Comparison of ENCODE assay signal across 9 cellular contexts in the genomic region with DNA sequence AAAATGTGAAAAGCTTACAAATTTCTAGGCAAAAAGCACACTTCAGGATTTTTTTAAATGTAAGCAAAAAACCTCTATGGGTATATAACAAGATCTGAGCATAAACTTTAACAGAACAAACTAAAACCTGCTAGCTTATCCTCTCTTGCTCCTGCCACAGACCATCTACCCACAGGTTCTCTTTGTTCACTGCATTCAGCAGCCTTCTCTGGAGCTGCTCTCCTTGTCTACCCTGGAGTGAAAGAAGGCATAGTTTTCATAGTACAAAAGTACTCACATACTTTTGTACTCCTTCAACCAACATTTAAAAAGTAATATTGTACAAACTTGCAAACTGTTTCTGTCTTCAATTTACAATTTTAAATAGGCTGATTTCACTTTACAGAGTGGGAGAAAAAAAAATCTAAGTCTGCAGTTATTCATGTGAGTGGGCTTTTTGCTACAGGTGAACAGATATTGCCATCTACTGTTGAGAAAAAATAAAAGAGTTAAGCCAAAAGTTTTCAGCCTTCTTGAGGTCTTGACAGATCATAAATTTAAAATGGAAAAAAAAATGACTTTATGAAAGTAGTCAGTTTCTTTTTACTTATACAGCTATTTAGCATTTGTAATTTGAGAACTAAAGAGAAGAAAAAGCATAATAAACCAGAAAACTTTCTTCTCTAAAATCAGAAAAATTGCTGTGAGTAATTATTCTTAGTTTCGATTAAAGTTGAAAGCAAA. TPM values are rescaled to one million over a fixed set of nuclear protein-coding genes. Genes with fewer than 3 reads are reported as not detected.
DNase-seq lines count a peak whose midpoint lies in the region; ATAC-seq and TF ChIP-seq lines count a peak whose summit lies in the region.
"Had no signal": no experiment of that assay in that cellular context is flagged by ENCODE, and none has a peak within 500 bp of the region (broad histone marks: within the 10 kb centered on the region; RNA-seq: fewer than 3 reads in every experiment).

No MANE protein-coding gene starts in this region.

- H3K36me3 ChIP-seq in MM.1S (replicated peaks; ENCODE audit: insufficient read depth, low read length) = no peaks in the 10 kb centered on the region
- no peaks in the 10 kb centered on the region for H3K36me3 ChIP-seq in mammary epithelial cell (ENCODE audit: insufficient read depth, low read length)
- no peaks in the 10 kb centered on the region for H3K36me3 ChIP-seq in neuron (ENCODE audit: insufficient read depth, low read length)

- CTCF ChIA-PET in mammary epithelial cell (lab: Charles Lee; ENCODE audit: low non-redundant PET) = no interaction called here
- CTCF ChIA-PET in activated naive CD4-positive, alpha-beta T cell treated with anti-CD3 and anti-CD28 coated beads, Interleukin-2, amount 10 ng/mL, durations not matched to agents 7 days and 5 days (lab: Charles Lee) = interaction anchor here (1.0 to 2.4 kb wide), 3 partner anchors 74 to 595 kb away, joined by 3 to 11 read pairs (median 6); no protein-coding TSS in a partner anchor

- H3K9ac ChIP-seq in MM.1S (ENCODE audit: low read length) = no peak overlapping the region
- no peak overlapping the region for H3K9ac ChIP-seq in mammary epithelial cell (ENCODE audit: insufficient read depth, low read length)

- H3K4me1 Mint-ChIP-seq in activated naive CD4-positive, alpha-beta T cell treated with anti-CD3 and anti-CD28 coated beads, Interleukin-2, amount 10 ng/mL, durations not matched to agents 7 days and 5 days = peaks cover 7% of the 10 kb centered on the region

- DNase-seq in G401 (ENCODE audit: low spot score) = peak; percentile 30
- DNase-seq in MM.1S = no peak
- DNase-seq in mammary epithelial cell = peak; percentile 13
- DNase-seq in posterior cingulate gyrus = no peak
- DNase-seq in activated naive CD4-positive, alpha-beta T cell treated with anti-CD3 and anti-CD28 coated beads, Interleukin-2, amount 10 ng/mL, durations not matched to agents 7 days and 5 days = no peak
- DNase-seq in stimulated activated naive CD4-positive, alpha-beta T cell treated with Interleukin-2 at 50 U/mL for 16 hours (lab: John Stamatoyannopoulos, UW) = no peak
- DNase-seq: activated gamma-delta T cell had no signal

- BruUV-seq in mammary epithelial cell (replicated peaks; lab: Mats Ljungman, UMichigan) = no TSS peak

- H3K9me3 Mint-ChIP-seq in activated naive CD4-positive, alpha-beta T cell treated with anti-CD3 and anti-CD28 coated beads, Interleukin-2, amount 10 ng/mL, durations not matched to agents 7 days and 5 days = no peaks in the 10 kb centered on the region

- H3K79me2 ChIP-seq in MM.1S (ENCODE audit: low read length) (no peaks in the 10 kb centered on the region), mammary epithelial cell (ENCODE audit: insufficient read depth, low read length) (no peaks in the 10 kb centered on the region)

- in situ Hi-C loops in G401 (cut with HindIII; ENCODE audit: low sequenced_read_pairs) (no loop called here), mammary epithelial cell (cut with MboI; ENCODE audit: low sequenced_read_pairs in 2 of 2) (no loop called here)

- no peak for ATAC-seq in HG03095 (IDR thresholded peaks at IDR 0.05; ENCODE audit: unreplicated experiment)

- H3F3A ChIP-seq in MM.1S (ENCODE audit: insufficient read depth, low read length) = peaks cover 9% of the 10 kb centered on the region; the same call in 1 of the 2 replicates

- no peaks in the 10 kb centered on the region for H3K9me3 ChIP-seq in MM.1S (replicated peaks; ENCODE audit: insufficient read depth, low read length)
- no peaks in the 10 kb centered on the region for H3K9me3 ChIP-seq in mammary epithelial cell (replicated peaks; ENCODE audit: insufficient read depth, low read length)
- no peaks in the 10 kb centered on the region for H3K9me3 ChIP-seq in neuron (ENCODE audit: low read length)

- intact Hi-C loops in mammary epithelial cell (cut with micrococcal nuclease) = loop anchor here (2.0 kb wide), 2 partner anchors 596 to 880 kb away; no protein-coding TSS in a partner anchor
- intact Hi-C loops in posterior cingulate gyrus (cut with DNase I) = loop anchor here (10.0 kb wide), 1 partner anchor 590 kb away; no protein-coding TSS in a partner anchor

- dilution Hi-C loops in mammary epithelial cell (cut with HindIII; ENCODE audit: low sequenced_read_pairs) = no loop called here

- H3K27ac Mint-ChIP-seq in activated naive CD4-positive, alpha-beta T cell treated with anti-CD3 and anti-CD28 coated beads, Interleukin-2, amount 10 ng/mL, durations not matched to agents 7 days and 5 days = no peak overlapping the region

- H3K36me3 Mint-ChIP-seq in activated naive CD4-positive, alpha-beta T cell treated with anti-CD3 and anti-CD28 coated beads, Interleukin-2, amount 10 ng/mL, durations not matched to agents 7 days and 5 days = no peaks in the 10 kb centered on the region

- H3K4me1 ChIP-seq in MM.1S (ENCODE audit: low read length) (peaks cover 14% of the 10 kb centered on the region), mammary epithelial cell (ENCODE audit: insufficient read depth, low read length) (peaks cover 11% of the 10 kb centered on the region), neuron (ENCODE audit: insufficient read depth, low read length) (no peaks in the 10 kb centered on the region)

- H3K27ac ChIP-seq in MM.1S (ENCODE audit: low read length) = no peak overlapping the region
- no peak overlapping the region for H3K27ac ChIP-seq in mammary epithelial cell (ENCODE audit: insufficient read depth, low read depth, low read length)

- no peaks in the 10 kb centered on the region for H4K20me1 ChIP-seq in MM.1S (ENCODE audit: insufficient read depth, low read length)
- no peaks in the 10 kb centered on the region for H4K20me1 ChIP-seq in mammary epithelial cell (ENCODE audit: insufficient read depth, low read length)

- peak; percentile 53 for TF ChIP-seq CTCF in MM.1S (IDR thresholded peaks at IDR 0.05; ENCODE audit: low read length)
- TF ChIP-seq CTCF in mammary epithelial cell (conservative IDR thresholded peaks at IDR 0.05 in 1 of 2, IDR thresholded peaks at IDR 0.05 in 1 of 2; ENCODE audit: extremely low read depth in 1 of 2, insufficient read depth in 1 of 2, low read depth in 1 of 2, low read length in 2 of 2) = peak in 1 of 2 donors; percentile 13

- H3K9me2 ChIP-seq in MM.1S (replicated peaks; ENCODE audit: insufficient read depth, low read length) = no peaks in the 10 kb centered on the region

- H3K4me3 Mint-ChIP-seq in activated naive CD4-positive, alpha-beta T cell treated with anti-CD3 and anti-CD28 coated beads, Interleukin-2, amount 10 ng/mL, durations not matched to agents 7 days and 5 days = no peak overlapping the region

- H3K27me3 Mint-ChIP-seq in activated naive CD4-positive, alpha-beta T cell treated with anti-CD3 and anti-CD28 coated beads, Interleukin-2, amount 10 ng/mL, durations not matched to agents 7 days and 5 days = peaks cover 17% of the 10 kb centered on the region

- no peak overlapping the region for H3K4me2 ChIP-seq in MM.1S (ENCODE audit: low read depth, low read length)
- H3K4me2 ChIP-seq in mammary epithelial cell (ENCODE audit: insufficient read depth, low read depth, low read length) = no peak overlapping the region

- no peak overlapping the region for H2AFZ ChIP-seq in MM.1S (ENCODE audit: low read length)
- H2AFZ ChIP-seq in mammary epithelial cell (ENCODE audit: low read depth, low read length) = no peak overlapping the region
- H2AFZ ChIP-seq in neuron (ENCODE audit: low read depth, low read length) = peak overlapping the region; percentile 26

- WGBS in mammary epithelial cell (ENCODE audit: low coverage, missing lambda C conversion rate) = 100% methylated on average over 1 of the region's 1 CpG

- H3K4me3 ChIP-seq in MM.1S (ENCODE audit: low read length) (no peak overlapping the region), mammary epithelial cell (replicated peaks in 1 of 3; ENCODE audit: insufficient read depth in 1 of 3, low read depth in 2 of 3, low read length in 3 of 3) (no peak overlapping the region), neuron (ENCODE audit: low read length) (no peak overlapping the region)

- no peaks in the 10 kb centered on the region for H3K27me3 ChIP-seq in MM.1S (replicated peaks; ENCODE audit: insufficient read depth, low read length)
- H3K27me3 ChIP-seq in mammary epithelial cell (ENCODE audit: insufficient read depth, low read length) = no peaks in the 10 kb centered on the region
- H3K27me3 ChIP-seq in neuron (ENCODE audit: insufficient read depth, low read length) = no peaks in the 10 kb centered on the region

RNA-seq across cellular contexts. Expression of gene TERC, which starts 20.4 kb away (rescaled TPM):
- 118 and 204 TPM in 2 replicates for total RNA-seq in G401 (2014; rRNA removed; shearing (Covaris generic))
- total RNA-seq in mammary epithelial cell = 100 to 1,000 TPM in 1 of 2 donors, not detected in 1; 316 TPM
- polyA plus RNA-seq in mammary epithelial cell = not detected
- polyA minus RNA-seq in mammary epithelial cell = not detected

RNA-seq across cellular contexts. Expression of gene ACTRT3, which starts 24.9 kb away (rescaled TPM):
- total RNA-seq in G401 (2014; rRNA removed; shearing (Covaris generic)) = 2.7 and 3.8 TPM in 2 replicates
- 1 to 10 TPM in 1 of 2 donors, under 1 TPM in 1; 0.68 to 3.0 TPM for total RNA-seq in mammary epithelial cell
- polyA plus RNA-seq in mammary epithelial cell = 1.3 TPM
- 5.7 TPM for polyA minus RNA-seq in mammary epithelial cell

RNA-seq across cellular contexts. Expression of gene MYNN, which starts 28.7 kb away (rescaled TPM):
- total RNA-seq in G401 (2014; rRNA removed; shearing (Covaris generic)) = 23.8 and 25.7 TPM in 2 replicates
- total RNA-seq in mammary epithelial cell = 10 to 100 TPM; 13.0 to 18.3 TPM
- polyA plus RNA-seq in mammary epithelial cell = 7.7 TPM
- 2.7 TPM for polyA minus RNA-seq in mammary epithelial cell

Comparison
In these comparisons a context has a peak if more than half of its experiments do, and no peak if none do; other contexts are left out.
1. DNase-seq: peak in G401 (single experiment) and mammary epithelial cell (single experiment); none in MM.1S (single experiment), posterior cingulate gyrus (0 of 10), activated naive CD4-positive, alpha-beta T cell treated with anti-CD3 and anti-CD28 coated beads, Interleukin-2, amount 10 ng/mL, durations not matched to agents 7 days and 5 days (single experiment) and stimulated activated naive CD4-positive, alpha-beta T cell treated with Interleukin-2 at 50 U/mL for 16 hours (single experiment).